8 cellular contexts compared by ENCODE assay signal in the genomic region with DNA sequence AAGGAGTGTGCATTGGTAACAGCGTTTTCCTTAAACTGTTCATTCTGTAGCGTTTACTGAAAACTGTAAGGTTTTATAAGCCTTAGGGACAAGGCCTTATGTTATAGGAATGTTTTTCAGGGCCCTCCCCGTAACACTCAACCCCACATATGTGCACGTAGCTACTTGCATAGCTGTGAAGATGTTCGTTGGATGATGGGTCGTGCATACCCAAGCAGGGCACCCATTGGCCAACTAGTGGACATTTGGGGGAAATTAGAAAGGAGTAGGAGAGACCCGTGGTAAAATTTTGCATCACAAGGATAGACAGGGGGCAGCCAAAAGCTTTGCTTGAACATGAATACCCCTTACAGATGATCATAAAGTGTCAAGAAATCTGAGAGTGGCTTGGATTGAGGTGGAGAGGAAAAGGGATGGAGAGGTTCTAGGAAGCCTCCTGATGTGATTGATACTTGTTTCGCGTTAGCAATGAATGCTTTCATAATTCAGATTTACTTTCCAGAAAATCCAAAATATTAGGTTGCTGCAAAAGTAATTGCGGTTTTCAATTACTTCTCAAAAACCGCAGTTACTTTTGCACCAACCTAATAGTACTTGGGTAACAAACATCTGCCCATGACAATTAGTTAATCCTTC. TPM values are rescaled to one million over a fixed set of nuclear protein-coding genes. Genes with fewer than 3 reads are reported as not detected.
DNase-seq lines count a peak whose midpoint lies in the region; ATAC-seq, FAIRE-seq and TF ChIP-seq lines count a peak whose summit lies in the region.

No MANE protein-coding gene starts in this region.

- DNase-seq in cardiac muscle cell (ENCODE audit: low read depth in 1 of 2, low spot score in 1 of 2) (peak; percentile 61 to 74), cardiac septum (ENCODE audit: low spot score) (no peak), HCEC 1CT (peak; percentile 71), NB4 (ENCODE audit: low read depth) (peak; percentile 79), lower lobe of right lung (no peak)
- DNase-seq in stimulated activated naive CD8-positive, alpha-beta T cell treated with anti-CD3 and anti-CD28 coated beads, Interleukin-15, amount 100 ng/mL, for 72 hours = peak; percentile 43 to 65

- peaks cover 0 to 4% of the 10 kb centered on the region in 2 donors for H3K9me3 Mint-ChIP-seq in stimulated activated naive CD8-positive, alpha-beta T cell treated with anti-CD3 and anti-CD28 coated beads, Interleukin-15, amount 100 ng/mL, for 72 hours

- H3K4me3 ChIP-seq in cardiac muscle cell = peak overlapping the region; percentile 81
- H3K4me3 ChIP-seq in NB4 (ENCODE audit: low read depth, low read length) = peak overlapping the region; percentile 68
- H3K4me3 ChIP-seq in ectodermal cell (ENCODE audit: insufficient read depth, low read depth, low read length) = peak overlapping the region; percentile 92
- H3K4me3 ChIP-seq in lower lobe of right lung = peak overlapping the region; percentile 98

- no peak for TF ChIP-seq POLR2A in NB4 (IDR thresholded peaks at IDR 0.05; ENCODE audit: extremely low read depth, insufficient read length)

- H3K27ac Mint-ChIP-seq in stimulated activated naive CD8-positive, alpha-beta T cell treated with anti-CD3 and anti-CD28 coated beads, Interleukin-15, amount 100 ng/mL, for 72 hours = peak overlapping the region; percentile 34 to 62

- no peaks in the 10 kb centered on the region for H3K4me1 ChIP-seq in cardiac muscle cell (ENCODE audit: low read depth)
- peaks cover 4% of the 10 kb centered on the region for H3K4me1 ChIP-seq in ectodermal cell (ENCODE audit: control insufficient read depth, insufficient read depth, low read length)
- H3K4me1 ChIP-seq in lower lobe of right lung = peaks cover 14% of the 10 kb centered on the region

- H3K27me3 Mint-ChIP-seq in stimulated activated naive CD8-positive, alpha-beta T cell treated with anti-CD3 and anti-CD28 coated beads, Interleukin-15, amount 100 ng/mL, for 72 hours = no peaks in the 10 kb centered on the region

- H3K9me3 ChIP-seq in cardiac muscle cell (ENCODE audit: low read depth) = no peaks in the 10 kb centered on the region
- no peaks in the 10 kb centered on the region for H3K9me3 ChIP-seq in ectodermal cell (ENCODE audit: control insufficient read depth, low read length)
- no peaks in the 10 kb centered on the region for H3K9me3 ChIP-seq in lower lobe of right lung

- TF ChIP-seq CTCF in cardiac muscle cell (IDR thresholded peaks at IDR 0.05; ENCODE audit: low read depth, low read length) (peak; percentile 59), NB4 (IDR thresholded peaks at IDR 0.05; ENCODE audit: low read depth, low read length) (peak; percentile 46), lower lobe of right lung (IDR thresholded peaks at IDR 0.05) (peak; percentile 47)

- peak; percentile 25 for FAIRE-seq in TTC549 (lab: Jason Lieb, UNC)

- peaks cover 37% of the 10 kb centered on the region for H3K4me1 Mint-ChIP-seq in stimulated activated naive CD8-positive, alpha-beta T cell treated with anti-CD3 and anti-CD28 coated beads, Interleukin-15, amount 100 ng/mL, for 72 hours

- H3K27ac ChIP-seq in cardiac muscle cell (peak overlapping the region; percentile 80), ectodermal cell (ENCODE audit: insufficient read depth, low read depth, low read length, poor library complexity, severe bottlenecking) (no peak overlapping the region), lower lobe of right lung (peak overlapping the region; percentile 91)

- intact Hi-C loops in cardiac septum (cut with DNase I) = no loop called here
- intact Hi-C loops in lower lobe of right lung (cut with DNase I) = no loop called here

- peak overlapping the region; percentile 76 to 80 for H3K4me3 Mint-ChIP-seq in stimulated activated naive CD8-positive, alpha-beta T cell treated with anti-CD3 and anti-CD28 coated beads, Interleukin-15, amount 100 ng/mL, for 72 hours

- H3K27me3 ChIP-seq in cardiac muscle cell (no peaks in the 10 kb centered on the region), ectodermal cell (ENCODE audit: control insufficient read depth, insufficient read depth, low read length, poor library complexity, severe bottlenecking) (no peaks in the 10 kb centered on the region), lower lobe of right lung (ENCODE audit: low read depth) (no peaks in the 10 kb centered on the region)

- WGBS in ectodermal cell, 2 experiments = 28 to 34% methylated on average over 11 of the region's 11 CpGs

- peak; percentile 18 to 43 for ATAC-seq in lower lobe of right lung
- peak; percentile 61 for ATAC-seq in stimulated activated naive CD8-positive, alpha-beta T cell treated with anti-CD3 and anti-CD28 coated beads, Interleukin-15, amount 100 ng/mL, for 72 hours

- H3K36me3 ChIP-seq in cardiac muscle cell (peaks cover 3% of the 10 kb centered on the region), ectodermal cell (ENCODE audit: control insufficient read depth, insufficient read depth, low read length) (peaks cover 11% of the 10 kb centered on the region), lower lobe of right lung (peaks cover 1% of the 10 kb centered on the region)

RNA-seq across cellular contexts. Expression of a gene that starts 0.9 kb away (rescaled TPM):
- total RNA-seq in cardiac muscle cell (25.3 and 28.1 TPM in 2 replicates), cardiac septum (14.5 TPM), lower lobe of right lung (5.3 TPM)
- 48.4 and 57.3 TPM in 2 replicates for polyA plus RNA-seq in cardiac muscle cell
- 44.8 TPM for polyA plus RNA-seq in ectodermal cell (2013, experiment 1 of 4)
- 29.6 TPM for polyA plus RNA-seq in ectodermal cell (2013, experiment 2 of 4)
- 26.9 TPM for polyA plus RNA-seq in ectodermal cell (2013, experiment 3 of 4)
- 31.2 TPM for polyA plus RNA-seq in ectodermal cell (2013, experiment 4 of 4)

Comparison
In these comparisons a context has a peak if more than half of its experiments do, and no peak if none do; other contexts are left out.
1. DNase-seq: peak in cardiac muscle cell (2 of 2), HCEC 1CT (single experiment), NB4 (single experiment) and stimulated activated naive CD8-positive, alpha-beta T cell treated with anti-CD3 and anti-CD28 coated beads, Interleukin-15, amount 100 ng/mL, for 72 hours (2 of 2); none in cardiac septum (single experiment) and lower lobe of right lung (single experiment).
2. Peak in every context shown above with its lines, with median percentiles within 50 percentile points of each other: H3K4me3 ChIP-seq and CTCF ChIP-seq.